Comparison of ENCODE assay signal across 9 cellular contexts in the genomic region with DNA sequence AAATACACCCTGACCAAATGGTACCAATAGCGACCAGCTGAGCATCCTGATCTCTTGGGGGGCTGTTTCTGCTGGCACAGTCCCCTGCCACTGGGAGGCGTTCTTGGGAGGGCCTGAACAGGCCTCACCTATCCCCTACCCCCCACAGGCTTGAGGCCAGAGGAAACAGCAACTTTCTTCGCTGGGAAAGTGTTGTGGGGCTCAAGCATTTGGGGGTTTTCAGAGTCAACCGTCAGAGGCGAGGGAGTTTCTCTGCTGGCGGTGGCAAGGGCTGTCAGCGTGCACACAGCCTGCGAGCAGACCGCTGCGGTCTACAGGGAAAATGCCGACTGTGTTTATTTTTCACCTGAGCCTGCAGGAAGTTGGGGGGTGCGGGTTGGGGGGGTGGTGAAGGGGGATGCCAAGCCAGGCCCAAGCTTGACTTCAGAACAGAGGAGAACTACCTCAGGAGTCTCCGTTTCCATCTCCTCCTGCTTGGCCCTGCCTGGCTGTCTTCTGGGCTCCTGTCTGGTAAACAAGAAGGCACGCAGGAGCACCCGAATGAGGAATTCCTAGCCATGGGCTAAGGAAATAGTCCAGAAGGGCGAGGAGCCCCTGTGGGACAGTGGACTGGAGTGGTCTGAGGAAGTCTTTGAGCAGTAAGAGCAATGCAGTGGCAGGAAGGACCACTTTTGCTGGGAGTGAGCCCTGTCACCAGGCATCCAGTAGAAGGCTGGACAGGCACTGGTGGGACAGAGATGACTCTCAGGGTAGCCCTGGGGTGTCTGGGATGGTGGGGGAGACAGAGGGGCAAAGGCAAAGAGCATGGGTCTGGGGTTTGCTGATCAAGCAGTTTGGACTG. TPM values are rescaled to one million over a fixed set of nuclear protein-coding genes. Genes with fewer than 3 reads are reported as not detected.
DNase-seq lines count a peak whose midpoint lies in the region; ATAC-seq and TF ChIP-seq lines count a peak whose summit lies in the region.
"Had no signal": no experiment of that assay in that cellular context is flagged by ENCODE, and none has a peak within 500 bp of the region (broad histone marks: within the 10 kb centered on the region; RNA-seq: fewer than 3 reads in every experiment).

No MANE protein-coding gene starts in this region.

- peaks cover 10% of the 10 kb centered on the region for H3K36me3 Mint-ChIP-seq in HFFc6 (ENCODE audit: low read depth)
- H3K36me3 Mint-ChIP-seq in endodermal cell (ENCODE audit: low read depth): peaks cover 16% of the 10 kb centered on the region
- peaks cover 25 to 62% of the 10 kb centered on the region in 2 donors for H3K36me3 Mint-ChIP-seq in stimulated activated naive B cell treated with anti-CD40 and anti-IgM and Interleukin-4, amounts not matched to agents 10 μg/mL and 1 μg/mL and 100 μg/mL, for 72 hours

- H3K4me3 Mint-ChIP-seq in HFFc6 (no peak overlapping the region), endodermal cell (no peak overlapping the region)
- peak overlapping the region; percentile 10 to 44 for H3K4me3 Mint-ChIP-seq in stimulated activated naive B cell treated with anti-CD40 and anti-IgM and Interleukin-4, amounts not matched to agents 10 μg/mL and 1 μg/mL and 100 μg/mL, for 72 hours
- H3K4me3 Mint-ChIP-seq: dendritic cell treated with granulocyte-macrophage colony-stimulating factor and Interleukin-4, amounts not matched to agents 40 ng/mL and 50 ng/mL, for 4 days had no signal

- peaks cover 3% of the 10 kb centered on the region; the same call in 1 of the 2 replicates for H3K4me1 Mint-ChIP-seq in HFFc6 (ENCODE audit: low read depth)
- H3K4me1 Mint-ChIP-seq in endodermal cell: peaks cover 5% of the 10 kb centered on the region
- peaks cover 49 to 70% of the 10 kb centered on the region in 2 donors for H3K4me1 Mint-ChIP-seq in stimulated activated naive B cell treated with anti-CD40 and anti-IgM and Interleukin-4, amounts not matched to agents 10 μg/mL and 1 μg/mL and 100 μg/mL, for 72 hours

- no peaks in the 10 kb centered on the region for H3K4me1 ChIP-seq in endodermal cell (ENCODE audit: control insufficient read depth, insufficient read depth, low read length)

- H3K27ac Mint-ChIP-seq in HFFc6 (no peak overlapping the region), endodermal cell (no peak overlapping the region)
- peak overlapping the region; percentile 92 for H3K27ac Mint-ChIP-seq in stimulated activated naive B cell treated with anti-CD40 and anti-IgM and Interleukin-4, amounts not matched to agents 10 μg/mL and 1 μg/mL and 100 μg/mL, for 72 hours

- no peaks in the 10 kb centered on the region for H3K9me3 Mint-ChIP-seq in HFFc6
- H3K9me3 Mint-ChIP-seq in endodermal cell: no peaks in the 10 kb centered on the region
- H3K9me3 Mint-ChIP-seq in stimulated activated naive B cell treated with anti-CD40 and anti-IgM and Interleukin-4, amounts not matched to agents 10 μg/mL and 1 μg/mL and 100 μg/mL, for 72 hours: no peaks in the 10 kb centered on the region
- H3K9me3 Mint-ChIP-seq: dendritic cell treated with granulocyte-macrophage colony-stimulating factor and Interleukin-4, amounts not matched to agents 40 ng/mL and 50 ng/mL, for 4 days had no signal

- H3K4me3 ChIP-seq in GM12864 (ENCODE audit: low read depth, low read length): no peak overlapping the region
- H3K4me3 ChIP-seq in endodermal cell (ENCODE audit: low read length): no peak overlapping the region

- TF ChIP-seq CTCF in GM12864 (IDR thresholded peaks at IDR 0.05; ENCODE audit: low read depth, low read length, missing control alignments) (peak; percentile 62), HFFc6 (IDR thresholded peaks at IDR 0.05) (peak; percentile 23; the same call in 1 of the 2 replicates), endodermal cell (conservative IDR thresholded peaks at IDR 0.05) (peak; percentile 58)

- DNase-seq in GM12864 (ENCODE audit: low read depth) (peak; percentile 79), HFFc6 (no peak), endodermal cell (peak; percentile 76), HCEC 1CT (no peak), DMS79 treated with DMSO at 0.1 percent for 48 hours (lab: John Stamatoyannopoulos, UW) (no peak)
- DNase-seq in activated CD4-positive, CD25-positive, alpha-beta regulatory T cell treated with anti-CD3 and anti-CD28 coated beads, Interleukin-2, amount 50 U/mL, for 72 hours: peak; percentile 59
- DNase-seq in stimulated activated naive B cell treated with anti-CD40 and anti-IgM and Interleukin-4, amounts not matched to agents 10 μg/mL and 1 μg/mL and 100 μg/mL, for 72 hours: peak; percentile 71

- H3K27ac ChIP-seq in endodermal cell (ENCODE audit: low read depth, low read length): no peak overlapping the region

- no peak overlapping the region for H3K9ac ChIP-seq in endodermal cell (ENCODE audit: extremely low read depth, low read length, poor library complexity, severe bottlenecking)

- H3K36me3 ChIP-seq in endodermal cell (ENCODE audit: control insufficient read depth, insufficient read depth, low read length): peaks cover 5% of the 10 kb centered on the region

- no peaks in the 10 kb centered on the region for H3K27me3 ChIP-seq in endodermal cell (ENCODE audit: control insufficient read depth, insufficient read depth, low read length, poor library complexity, severe bottlenecking)

- no peaks in the 10 kb centered on the region for H3K9me3 ChIP-seq in endodermal cell (ENCODE audit: control insufficient read depth, low read length)

- peak; percentile 93 for ATAC-seq in stimulated activated naive B cell treated with anti-CD40 and anti-IgM and Interleukin-4, amounts not matched to agents 10 μg/mL and 1 μg/mL and 100 μg/mL, for 72 hours (replicated peaks)
- no peak for ATAC-seq in SK-N-SH treated with all-trans-retinoic acid at 6 μM for 48 hours

- WGBS in endodermal cell (ENCODE audit: insufficient coverage in 1 of 2, insufficient read length in 1 of 2), 2 experiments: 91 to 93% methylated on average over 2 to 16 of the region's 16 CpGs

- H3K27me3 Mint-ChIP-seq in HFFc6 (ENCODE audit: insufficient read depth) (peaks cover 2% of the 10 kb centered on the region; the same call in 1 of the 2 replicates), endodermal cell (ENCODE audit: insufficient read depth) (no peaks in the 10 kb centered on the region)
- no peaks in the 10 kb centered on the region for H3K27me3 Mint-ChIP-seq in stimulated activated naive B cell treated with anti-CD40 and anti-IgM and Interleukin-4, amounts not matched to agents 10 μg/mL and 1 μg/mL and 100 μg/mL, for 72 hours
- H3K27me3 Mint-ChIP-seq: dendritic cell treated with granulocyte-macrophage colony-stimulating factor and Interleukin-4, amounts not matched to agents 40 ng/mL and 50 ng/mL, for 4 days had no signal

TF ChIP-seq in SK-N-SH treated with all-trans-retinoic acid at 6 μM for 48 hours, 23 proteins besides CTCF, POLR2A, EP300 and RAD21 (continues in another document):
- TF ChIP-seq, protein P1, sequence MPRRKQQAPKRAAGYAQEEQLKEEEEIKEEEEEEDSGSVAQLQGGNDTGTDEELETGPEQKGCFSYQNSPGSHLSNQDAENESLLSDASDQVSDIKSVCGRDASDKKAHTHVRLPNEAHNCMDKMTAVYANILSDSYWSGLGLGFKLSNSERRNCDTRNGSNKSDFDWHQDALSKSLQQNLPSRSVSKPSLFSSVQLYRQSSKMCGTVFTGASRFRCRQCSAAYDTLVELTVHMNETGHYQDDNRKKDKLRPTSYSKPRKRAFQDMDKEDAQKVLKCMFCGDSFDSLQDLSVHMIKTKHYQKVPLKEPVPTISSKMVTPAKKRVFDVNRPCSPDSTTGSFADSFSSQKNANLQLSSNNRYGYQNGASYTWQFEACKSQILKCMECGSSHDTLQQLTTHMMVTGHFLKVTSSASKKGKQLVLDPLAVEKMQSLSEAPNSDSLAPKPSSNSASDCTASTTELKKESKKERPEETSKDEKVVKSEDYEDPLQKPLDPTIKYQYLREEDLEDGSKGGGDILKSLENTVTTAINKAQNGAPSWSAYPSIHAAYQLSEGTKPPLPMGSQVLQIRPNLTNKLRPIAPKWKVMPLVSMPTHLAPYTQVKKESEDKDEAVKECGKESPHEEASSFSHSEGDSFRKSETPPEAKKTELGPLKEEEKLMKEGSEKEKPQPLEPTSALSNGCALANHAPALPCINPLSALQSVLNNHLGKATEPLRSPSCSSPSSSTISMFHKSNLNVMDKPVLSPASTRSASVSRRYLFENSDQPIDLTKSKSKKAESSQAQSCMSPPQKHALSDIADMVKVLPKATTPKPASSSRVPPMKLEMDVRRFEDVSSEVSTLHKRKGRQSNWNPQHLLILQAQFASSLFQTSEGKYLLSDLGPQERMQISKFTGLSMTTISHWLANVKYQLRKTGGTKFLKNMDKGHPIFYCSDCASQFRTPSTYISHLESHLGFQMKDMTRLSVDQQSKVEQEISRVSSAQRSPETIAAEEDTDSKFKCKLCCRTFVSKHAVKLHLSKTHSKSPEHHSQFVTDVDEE (CRISPR knock-in tag; IDR thresholded peaks at IDR 0.05): no peak
- TF ChIP-seq RARB (CRISPR knock-in tag; IDR thresholded peaks at IDR 0.05): no peak
- TF ChIP-seq ARNTL (CRISPR knock-in tag; IDR thresholded peaks at IDR 0.05; ENCODE audit: borderline replicate concordance, low read depth): no peak
- TF ChIP-seq, protein P2, sequence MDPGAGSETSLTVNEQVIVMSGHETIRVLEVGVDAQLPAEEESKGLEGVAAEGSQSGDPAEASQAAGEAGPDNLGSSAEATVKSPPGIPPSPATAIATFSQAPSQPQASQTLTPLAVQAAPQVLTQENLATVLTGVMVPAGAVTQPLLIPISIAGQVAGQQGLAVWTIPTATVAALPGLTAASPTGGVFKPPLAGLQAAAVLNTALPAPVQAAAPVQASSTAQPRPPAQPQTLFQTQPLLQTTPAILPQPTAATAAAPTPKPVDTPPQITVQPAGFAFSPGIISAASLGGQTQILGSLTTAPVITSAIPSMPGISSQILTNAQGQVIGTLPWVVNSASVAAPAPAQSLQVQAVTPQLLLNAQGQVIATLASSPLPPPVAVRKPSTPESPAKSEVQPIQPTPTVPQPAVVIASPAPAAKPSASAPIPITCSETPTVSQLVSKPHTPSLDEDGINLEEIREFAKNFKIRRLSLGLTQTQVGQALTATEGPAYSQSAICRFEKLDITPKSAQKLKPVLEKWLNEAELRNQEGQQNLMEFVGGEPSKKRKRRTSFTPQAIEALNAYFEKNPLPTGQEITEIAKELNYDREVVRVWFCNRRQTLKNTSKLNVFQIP (CRISPR knock-in tag; IDR thresholded peaks at IDR 0.05; ENCODE audit: borderline replicate concordance, low read depth): no peak
- TF ChIP-seq ZNF70 (CRISPR knock-in tag; IDR thresholded peaks at IDR 0.05): no peak
- TF ChIP-seq SNAI2 (CRISPR knock-in tag; IDR thresholded peaks at IDR 0.05): no peak
- no peak for TF ChIP-seq ESRRG (CRISPR knock-in tag; IDR thresholded peaks at IDR 0.05)
- TF ChIP-seq GLIS3 (CRISPR knock-in tag; IDR thresholded peaks at IDR 0.05): no peak

RNA-seq across cellular contexts. Expression of a gene that starts 18.1 kb away (rescaled TPM):
- 1 to 10 TPM in 5 of 6 experiments, under 1 TPM in 1; 0.99 to 3.9 (median 3.2) TPM for total RNA-seq in HFFc6 (2021; fragmentation: NEBNext Ultra II Directional; extraction: Animal tissue kit (Norgen Biotek cat#: 25700))
- 10 to 100 TPM; 14.9 to 19.4 TPM for total RNA-seq in endodermal cell
- 9.0 TPM for polyA plus RNA-seq in endodermal cell (2013, experiment 1 of 2)
- polyA plus RNA-seq in endodermal cell (2013, experiment 2 of 2): 8.9 TPM

RNA-seq across cellular contexts. Expression of a gene that starts 44.2 kb away (rescaled TPM):
- 100 to 1,000 TPM; 419 to 474 (median 442) TPM for total RNA-seq in HFFc6 (2021; fragmentation: NEBNext Ultra II Directional; extraction: Animal tissue kit (Norgen Biotek cat#: 25700))
- 100 to 1,000 TPM; 357 to 427 TPM for total RNA-seq in endodermal cell
- polyA plus RNA-seq in endodermal cell (2013, experiment 1 of 2): 626 TPM
- 605 TPM for polyA plus RNA-seq in endodermal cell (2013, experiment 2 of 2)

Comparison
In these comparisons a context has a peak if more than half of its experiments do, and no peak if none do; other contexts are left out.
1. DNase-seq: peak in GM12864 (single experiment), activated CD4-positive, CD25-positive, alpha-beta regulatory T cell treated with anti-CD3 and anti-CD28 coated beads, Interleukin-2, amount 50 U/mL, for 72 hours (single experiment), endodermal cell (single experiment) and stimulated activated naive B cell treated with anti-CD40 and anti-IgM and Interleukin-4, amounts not matched to agents 10 μg/mL and 1 μg/mL and 100 μg/mL, for 72 hours (single experiment); none in HFFc6 (single experiment), HCEC 1CT (single experiment) and DMS79 treated with DMSO at 0.1 percent for 48 hours (single experiment).
2. H3K4me3 Mint-ChIP-seq: peak in stimulated activated naive B cell treated with anti-CD40 and anti-IgM and Interleukin-4, amounts not matched to agents 10 μg/mL and 1 μg/mL and 100 μg/mL, for 72 hours (2 of 2); none in HFFc6 (single experiment) and endodermal cell (single experiment).
3. Peak in every context shown above with its lines, with median percentiles within 50 percentile points of each other: CTCF ChIP-seq.